ENCODE assay signal across 9 cellular contexts in the genomic region with DNA sequence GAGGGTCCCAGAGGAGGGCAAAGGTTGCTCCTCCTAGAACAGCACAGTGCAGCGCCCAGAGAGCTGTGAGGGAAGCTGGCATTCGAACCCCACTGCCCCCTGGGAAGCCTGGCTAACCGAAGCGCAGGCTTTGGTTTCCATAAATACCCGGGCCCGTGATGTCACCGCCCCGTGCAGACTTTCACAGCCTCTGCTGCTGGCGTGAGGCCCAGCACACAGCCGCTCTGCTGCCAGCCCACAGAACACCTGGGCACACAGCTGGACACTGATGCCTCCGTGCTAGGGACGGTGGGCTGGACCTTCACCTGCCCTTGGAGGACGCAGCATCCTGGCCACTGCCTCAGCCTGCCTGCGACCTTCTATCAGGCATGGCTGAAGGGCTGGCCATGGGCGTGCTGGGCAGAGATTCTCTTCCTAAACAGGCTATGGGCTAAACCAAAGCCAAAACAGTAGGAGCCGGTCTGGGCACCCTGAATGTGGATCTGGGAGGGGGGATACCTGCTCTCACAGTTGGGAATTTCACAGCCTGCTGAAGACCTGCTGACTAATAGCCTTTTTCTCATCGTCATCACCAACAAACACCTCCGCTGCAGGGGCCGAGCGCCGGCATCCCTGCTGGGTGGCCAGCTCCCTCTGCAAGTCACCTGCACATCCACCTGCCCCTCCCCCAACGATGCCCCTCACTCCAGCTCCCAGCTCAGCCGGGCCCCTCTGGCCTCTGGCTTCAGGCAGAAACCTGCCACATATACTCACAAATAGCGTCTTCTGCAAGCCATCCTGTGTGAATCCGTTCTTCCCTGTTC. TPM values are rescaled to one million over a fixed set of nuclear protein-coding genes. Genes with fewer than 3 reads are reported as not detected.
DNase-seq lines count a peak whose midpoint lies in the region; ATAC-seq, FAIRE-seq and TF ChIP-seq lines count a peak whose summit lies in the region.
"Had no signal": no experiment of that assay in that cellular context is flagged by ENCODE, and none has a peak within 500 bp of the region (broad histone marks: within the 10 kb centered on the region; RNA-seq: fewer than 3 reads in every experiment).

No MANE protein-coding gene starts in this region.

- no peak overlapping the region for H3K4me3 ChIP-seq in K562
- peak overlapping the region; percentile 82 for H3K4me3 ChIP-seq in neural cell (ENCODE audit: low read length)
- H3K4me3 ChIP-seq: left lung had no signal

- no peak for TF ChIP-seq RAD21 in K562 (CRISPR knock-in tag; conservative IDR thresholded peaks at IDR 0.05 in 1 of 2, IDR thresholded peaks at IDR 0.05 in 1 of 2)
- no peak for TF ChIP-seq RAD21 in neural cell (conservative IDR thresholded peaks at IDR 0.05)

- CTCF ChIA-PET in K562 (lab: Yijun Ruan, JAX; ENCODE audit: low intra/inter-chr PET ratio): no interaction called here

- peaks cover 16% of the 10 kb centered on the region for H4K20me1 ChIP-seq in K562 (replicated peaks; ENCODE audit: control insufficient read depth, insufficient read depth, low read length)
- H4K20me1 ChIP-seq in neural cell (ENCODE audit: insufficient read depth): no peaks in the 10 kb centered on the region

- TF ChIP-seq POLR2A in K562 (conservative IDR thresholded peaks at IDR 0.05): no peak

- no peaks in the 10 kb centered on the region for H3K9me1 ChIP-seq in K562 (ENCODE audit: control insufficient read depth, insufficient read depth, low read length)

- H3K27ac ChIP-seq in K562 (ENCODE audit: extremely low read depth, low read depth, low read length) (no peak overlapping the region), neural cell (ENCODE audit: low read length) (peak overlapping the region; percentile 77)
- H3K27ac ChIP-seq: left lung had no signal

- no peaks in the 10 kb centered on the region for H3K9me2 ChIP-seq in neural cell (ENCODE audit: insufficient read depth, low read length)

- in situ Hi-C loops in GM13976 (cut with MboI; ENCODE audit: low sequenced_read_pairs, unreplicated experiment) (no loop called here), K562 (cut with MboI) (no loop called here)

- TF ChIP-seq CTCF in GM13976 (IDR thresholded peaks at IDR 0.05; ENCODE audit: borderline replicate concordance, control extremely low read depth, extremely low read depth, insufficient read depth, missing control alignments) (no peak), K562 (IDR thresholded peaks at IDR 0.05 in 2 of 3, conservative IDR thresholded peaks at IDR 0.05 in 1 of 3; ENCODE audit: insufficient read depth in 2 of 3, low read depth in 1 of 3, low read length in 3 of 3) (no peak), neural cell (IDR thresholded peaks at IDR 0.05; ENCODE audit: poor library complexity, severe bottlenecking) (no peak)

- peaks cover 0 to 11% of the 10 kb centered on the region in 2 experiments; a peak in 1 of 5 replicates for H3K4me1 ChIP-seq in K562 (replicated peaks in 1 of 2; ENCODE audit: control insufficient read depth in 2 of 2, insufficient read depth in 2 of 2, low read length in 2 of 2)

- H3K9ac ChIP-seq in K562 (ENCODE audit: insufficient read depth in 1 of 2, low read depth in 2 of 2, low read length in 2 of 2): no peak overlapping the region
- H3K9ac ChIP-seq in neural cell (ENCODE audit: low read length): peak overlapping the region; percentile 80

- 7% methylated on average over 24 of the region's 25 CpGs for WGBS in K562 (ENCODE audit: insufficient coverage, low coverage, missing lambda C conversion rate)

- no peaks in the 10 kb centered on the region for H3K36me3 ChIP-seq in K562 (ENCODE audit: control insufficient read depth, insufficient read depth, low read length)
- no peaks in the 10 kb centered on the region for H3K36me3 ChIP-seq in neural cell (ENCODE audit: insufficient read depth, low read length)
- H3K36me3 ChIP-seq: left lung had no signal

- ATAC-seq in GM21529 (IDR thresholded peaks at IDR 0.05; ENCODE audit: unreplicated experiment): peak; percentile 61
- ATAC-seq in K562: no peak
- ATAC-seq in left lobe of liver: no peak

- peaks cover 44 to 61% of the 10 kb centered on the region in 2 experiments for H3K27me3 ChIP-seq in K562 (ENCODE audit: control insufficient read depth in 2 of 2, insufficient read depth in 2 of 2, low read length in 2 of 2)
- H3K27me3 ChIP-seq in neural cell (ENCODE audit: insufficient read depth, low read depth, low read length): no peaks in the 10 kb centered on the region

- H3K9me3 ChIP-seq in K562 (replicated peaks; ENCODE audit: control insufficient read depth, insufficient read depth, low read depth, low read length) (peaks cover 6% of the 10 kb centered on the region), neural cell (ENCODE audit: low read length) (no peaks in the 10 kb centered on the region)
- H3K9me3 ChIP-seq: left lung had no signal

- POLR2A ChIA-PET in K562 (lab: Yijun Ruan, JAX): no interaction called here

- FAIRE-seq in K562 (lab: Jason Lieb, UNC) (no peak), HTR-8/SVneo (lab: Jason Lieb, UNC) (no peak)

- H3F3A ChIP-seq in neural cell (ENCODE audit: insufficient read depth, low read length, poor library complexity, severe bottlenecking): no peaks in the 10 kb centered on the region

- H2AFZ ChIP-seq in K562 (ENCODE audit: low read depth, low read length) (no peak overlapping the region), neural cell (ENCODE audit: low read depth, low read length) (peak overlapping the region; percentile 51)

- no peaks in the 10 kb centered on the region for H3K79me2 ChIP-seq in K562 (ENCODE audit: control insufficient read depth, insufficient read depth, low read length)
- peaks cover 24% of the 10 kb centered on the region for H3K79me2 ChIP-seq in neural cell (replicated peaks; ENCODE audit: insufficient read depth, low read length)

- H3K4me2 ChIP-seq in K562 (ENCODE audit: insufficient read depth, low read length) (no peak overlapping the region), neural cell (ENCODE audit: low read length) (peak overlapping the region; percentile 88)

- TF ChIP-seq EP300 in K562 (IDR thresholded peaks at IDR 0.05; ENCODE audit: low read length) (no peak), neural cell (conservative IDR thresholded peaks at IDR 0.05; ENCODE audit: poor library complexity, severe bottlenecking) (no peak)

- DNase-seq in GM13976 (ENCODE audit: low spot score) (peak; percentile 76), M059J (ENCODE audit: low read depth) (peak; percentile 31), K562 (ENCODE audit: extremely low read depth in 1 of 4, low spot score in 3 of 4) (no peak), left lobe of liver (ENCODE audit: low spot score) (no peak), SKM-1 treated with dmso at 0.1 percent for 144 hours (lab: John Stamatoyannopoulos, UW; ENCODE audit: unreplicated experiment) (no peak), HTR-8/SVneo (ENCODE audit: insufficient read length, low spot score) (no peak)

- intact Hi-C loops in K562 (cut with micrococcal nuclease): no loop called here

- BruUV-seq in K562 (replicated peaks; lab: Mats Ljungman, UMichigan): no TSS peak

TF ChIP-seq in K562, 482 proteins besides CTCF, POLR2A, EP300 and RAD21 (continues in another document):
- no peak for TF ChIP-seq SNRNP70 (optimal IDR thresholded peaks at IDR 0.05; ENCODE audit: low read depth, low read length)

TF ChIP-seq in neural cell, 6 proteins besides CTCF, POLR2A, EP300 and RAD21:
- TF ChIP-seq EZH2 (IDR thresholded peaks at IDR 0.05; ENCODE audit: borderline replicate concordance, insufficient read depth, low read length, poor library complexity, severe bottlenecking): no peak
- TF ChIP-seq SMC3 (conservative IDR thresholded peaks at IDR 0.05; ENCODE audit: poor library complexity): peak; percentile 14

RNA-seq across cellular contexts. Expression of gene IQSEC1, which starts 0.8 kb away (rescaled TPM):
- 3.0 and 7.4 TPM in 2 replicates for total RNA-seq in M059J (2014; rRNA removed; shearing (Covaris generic))
- total RNA-seq in K562 (2011; cell fraction: chromatin; rRNA removed; ENCODE audit: low replicate concordance): 36.0 and 90.4 TPM in 2 replicates
- total RNA-seq in K562 (2011; cell fraction: nucleolus; rRNA removed): 51.7 and 55.4 TPM in 2 replicates
- 35.6 and 39.8 TPM in 2 replicates for total RNA-seq in K562 (2011; cell fraction: nucleoplasm; rRNA removed)
- total RNA-seq in K562 (2014; rRNA removed) (13.3 and 18.0 TPM in 2 replicates), K562 (2014; rRNA removed; fragmentation: Illumina TruSeq; extraction: Trizol) (3.8 and 4.8 TPM in 2 replicates), K562 (2015; rRNA removed; fragmentation: Illumina TruSeq; extraction: Trizol) (5.2 and 6.4 TPM in 2 replicates), K562 (2021) (37.1 and 39.0 TPM in 2 replicates), left lobe of liver (58.7 TPM)
- polyA plus RNA-seq in K562 (2011; rRNA removed) (6.8 and 8.4 TPM in 2 replicates), K562 (2014; fragmentation: Illumina TruSeq; extraction: Trizol) (16.9 and 19.0 TPM in 2 replicates), K562 (2014; fragmentation: Nextera tagmentation; extraction: Ambion mirVana) (under 1 TPM; 0.56 to 0.79 TPM), K562 (2014; rRNA removed) (14.2 and 15.1 TPM in 2 replicates), neural cell (6.0 and 11.2 TPM in 2 replicates)
- 5.8 and 6.7 TPM in 2 replicates for polyA plus RNA-seq in K562 (2011; cell fraction: cytosol; rRNA removed)
- 29.7 and 45.3 TPM in 2 replicates for polyA plus RNA-seq in K562 (2011; cell fraction: nucleus; rRNA removed)
- polyA plus RNA-seq in K562 (2012): 15.4 and 16.4 TPM in 2 replicates
- polyA minus RNA-seq in K562 (2011; rRNA and poly(A)+ RNA removed): 8.4 and 9.3 TPM in 2 replicates
- 17.1 and 22.1 TPM in 2 replicates for polyA minus RNA-seq in K562 (2011; cell fraction: cytosol; rRNA and poly(A)+ RNA removed)
- 46.3 and 58.3 TPM in 2 replicates for polyA minus RNA-seq in K562 (2011; cell fraction: nucleus; rRNA and poly(A)+ RNA removed)
- polyA minus RNA-seq in neural cell: 29.2 and 31.6 TPM in 2 replicates

Comparison
In these comparisons a context has a peak if more than half of its experiments do, and no peak if none do; other contexts are left out.
1. DNase-seq: peak in GM13976 (single experiment) and M059J (single experiment); none in K562 (0 of 4), left lobe of liver (single experiment), SKM-1 treated with dmso at 0.1 percent for 144 hours (single experiment) and HTR-8/SVneo (single experiment).